25 cellular contexts compared by ENCODE assay signal in the genomic region with DNA sequence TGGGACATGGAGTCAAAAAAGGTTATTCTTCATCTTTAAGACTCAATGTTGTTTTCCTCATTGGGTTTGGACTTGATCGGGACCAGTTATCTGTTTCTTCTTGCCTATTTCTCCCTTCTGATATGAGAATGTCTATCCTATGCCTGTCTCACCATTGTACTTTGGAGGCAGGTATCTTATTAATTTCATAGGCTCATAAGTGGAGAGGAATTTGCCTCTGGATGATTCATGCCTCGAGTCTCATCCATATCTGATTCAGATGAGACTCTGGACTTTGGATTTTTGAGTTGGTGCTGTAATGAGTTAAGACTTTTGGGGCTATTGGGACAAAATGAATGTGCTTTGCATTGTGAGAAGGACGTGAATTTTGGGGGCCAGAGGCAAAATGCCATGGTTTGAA.
"Had no signal": no experiment of that assay in that cellular context is flagged by ENCODE, and none has a peak within 500 bp of the region (broad histone marks: within the 10 kb centered on the region; RNA-seq: fewer than 3 reads in every experiment).

No MANE protein-coding gene starts in this region.

- DNase-seq: effector CD4-positive, alpha-beta T cell; endodermal cell; heart left ventricle; hypothalamus; islet precursor cell; left ventricle myocardium inferior; lower lobe of right lung; mesenchymal stem cell; naive thymus-derived CD4-positive, alpha-beta T cell; psoas muscle; retina; right lobe of liver; stimulated activated CD4-positive, alpha-beta T cell treated with anti-CD3 and anti-CD28 coated beads, Interleukin-2, amount 100 ng/mL, for 24 hours; stimulated activated CD4-positive, alpha-beta T cell treated with anti-CD3 and anti-CD28 coated beads, Interleukin-4, amount 100 ng/mL, for 4 hours; stimulated activated naive B cell treated with anti-CD40 and anti-IgM and Interleukin-4, amounts not matched to agents 10 μg/mL and 1 μg/mL and 100 μg/mL, for 72 hours; stimulated activated naive CD8-positive, alpha-beta T cell treated with anti-CD3 and anti-CD28 coated beads, Interleukin-15, amount 100 ng/mL, for 72 hours; testis; upper lobe of right lung had no signal

- H3K4me1 ChIP-seq: right lobe of liver, testis, upper lobe of right lung, vagina had no signal

- H3K9me3 ChIP-seq: heart left ventricle, left ventricle myocardium inferior, lower lobe of right lung, neutrophil, psoas muscle, right lobe of liver, testis, tibial nerve, upper lobe of right lung, vagina had no signal

- FAIRE-seq: endothelial cell of umbilical vein, frontal cortex had no signal

- H3K27me3 ChIP-seq: heart left ventricle, neutrophil, right lobe of liver, testis, tibial nerve, upper lobe of right lung, vagina had no signal

- ATAC-seq: esophagus mucosa; heart left ventricle; lower lobe of right lung; naive thymus-derived CD4-positive, alpha-beta T cell; psoas muscle; right lobe of liver; stimulated activated naive B cell treated with anti-CD40 and anti-IgM and Interleukin-4, amounts not matched to agents 10 μg/mL and 1 μg/mL and 100 μg/mL, for 72 hours; stimulated activated naive CD8-positive, alpha-beta T cell treated with anti-CD3 and anti-CD28 coated beads, Interleukin-15, amount 100 ng/mL, for 72 hours; upper lobe of right lung had no signal

- H3K4me3 ChIP-seq: coronary artery, heart left ventricle, left ventricle myocardium inferior, lower lobe of right lung, psoas muscle, right lobe of liver, testis, tibial nerve, upper lobe of right lung, vagina had no signal

- H3K27ac ChIP-seq: coronary artery, lower lobe of right lung, neutrophil, psoas muscle, right lobe of liver, testis, tibial nerve, upper lobe of right lung, vagina had no signal

- H3K36me3 ChIP-seq: heart left ventricle, left ventricle myocardium inferior, lower lobe of right lung, neutrophil, right lobe of liver, tibial nerve, upper lobe of right lung, vagina had no signal
